ENCODE assay signal across 27 cellular contexts in genomic region chr4:139492429-139492828, GRCh38. TPM values are rescaled to one million over a fixed set of nuclear protein-coding genes. Genes with fewer than 3 reads are reported as not detected.
DNase-seq lines count a peak whose midpoint lies in the region; ATAC-seq, FAIRE-seq and TF ChIP-seq lines count a peak whose summit lies in the region.
"Had no signal": no experiment of that assay in that cellular context is flagged by ENCODE, and none has a peak within 500 bp of the region (broad histone marks: within the 10 kb centered on the region; RNA-seq: fewer than 3 reads in every experiment).

No MANE protein-coding gene starts in this region.

- no peak overlapping the region for H2AFZ ChIP-seq in SK-N-SH (ENCODE audit: low read depth)
- H2AFZ ChIP-seq: GM23248 had no signal

- H3K36me3 ChIP-seq in iPS DF 6.9 (ENCODE audit: control insufficient read depth, insufficient read depth, low read length): no peaks in the 10 kb centered on the region
- no peaks in the 10 kb centered on the region for H3K36me3 ChIP-seq in SK-N-SH (replicated peaks in 1 of 2; ENCODE audit: control insufficient read depth in 1 of 2, insufficient read depth in 2 of 2, low read length in 1 of 2)
- H3K36me3 ChIP-seq: BE2C had no signal

- FAIRE-seq in A549 (lab: Jason Lieb, UNC): no peak
- FAIRE-seq: GM12892 had no signal

- ATAC-seq in A549: no peak
- ATAC-seq: HCT116, PC-3 had no signal

- CTCF ChIA-PET in A549 (lab: Yijun Ruan, JAX) (no interaction called here), RWPE1 (lab: Yijun Ruan, JAX) (no interaction called here), SK-N-SH (lab: Yijun Ruan, JAX) (interaction anchor here (1.7 kb wide), 1 partner anchor 10 kb away, joined by 3 read pairs; no protein-coding TSS in a partner anchor)

- no peak overlapping the region for H3K27ac Mint-ChIP-seq in HFFc6

- WGBS in A549 (ENCODE audit: missing lambda C conversion rate): 92% methylated on average over 2 of the region's 2 CpGs
- WGBS in iPS DF 6.9 (ENCODE audit: insufficient coverage, insufficient read length): no CpG with 5 or more reads among the region's 2 CpGs
- WGBS in SK-N-SH (ENCODE audit: low lambda C conversion rate): 93% methylated on average over 2 of the region's 2 CpGs

- no peaks in the 10 kb centered on the region for H3K4me1 ChIP-seq in A549
- H3K4me1 ChIP-seq in iPS DF 6.9 (ENCODE audit: control insufficient read depth, insufficient read depth, low read length): no peaks in the 10 kb centered on the region
- no peaks in the 10 kb centered on the region for H3K4me1 ChIP-seq in SK-N-SH (ENCODE audit: control insufficient read depth in 1 of 2, insufficient read depth in 2 of 2, low read depth in 1 of 2, low read length in 1 of 2)
- H3K4me1 ChIP-seq: BE2C had no signal

- DNase-seq in A549 (ENCODE audit: low read depth in 1 of 2, low spot score in 1 of 2): no peak
- peak; percentile 2 for DNase-seq in NCI-H69 (lab: John Stamatoyannopoulos, UW)
- DNase-seq in cerebellum (ENCODE audit: low spot score): peak; percentile 81
- DNase-seq in iPS DF 6.9 (ENCODE audit: low read depth, low spot score): peak; percentile 25
- DNase-seq in RWPE1 (ENCODE audit: low spot score): no peak
- no peak for DNase-seq in HFFc6
- no peak for DNase-seq in NCI-H446 treated with DMSO at 0.1 percent for 48 hours (lab: John Stamatoyannopoulos, UW)
- no peak for DNase-seq in SK-N-SH
- DNase-seq: ACHN; BE2C; CD8-positive, alpha-beta memory T cell; DMS79 treated with DMSO at 0.1 percent for 48 hours; GM23248; Karpas-422; NCI-H1092 treated with DMSO at 0.1 percent for 48 hours; NCI-H1436; NCI-H187; NCI-H2171 treated with DMSO at 0.1 percent for 48 hours; NCI-H345; NCI-H524; NCI-H774; PC-3; SHP77 had no signal

- no peak for TF ChIP-seq CTCF in A549 (IDR thresholded peaks at IDR 0.05)
- TF ChIP-seq CTCF in RWPE1 (conservative IDR thresholded peaks at IDR 0.05; ENCODE audit: low read depth): no peak
- TF ChIP-seq CTCF in HFFc6 (IDR thresholded peaks at IDR 0.05): no peak
- no peak for TF ChIP-seq CTCF in SK-N-SH (IDR thresholded peaks at IDR 0.05)

- H3K4me3 ChIP-seq in A549 (no peak overlapping the region), iPS DF 6.9 (ENCODE audit: low read length) (no peak overlapping the region), SK-N-SH (ENCODE audit: low read depth in 2 of 2, low read length in 1 of 2) (no peak overlapping the region)
- H3K4me3 ChIP-seq: GM23248 had no signal

- no peak overlapping the region for H3K27ac ChIP-seq in A549
- no peak overlapping the region for H3K27ac ChIP-seq in iPS DF 6.9 (ENCODE audit: low read length)
- H3K27ac ChIP-seq in RWPE1: no peak overlapping the region
- no peak overlapping the region for H3K27ac ChIP-seq in SK-N-SH (ENCODE audit: low read depth in 2 of 2, low read length in 1 of 2)
- H3K27ac ChIP-seq: 22Rv1, GM23248 had no signal

- H3K9me2 ChIP-seq in SK-N-SH: no peaks in the 10 kb centered on the region

- H3K9ac ChIP-seq in SK-N-SH: no peak overlapping the region
- H3K9ac ChIP-seq: GM23248 had no signal

- TF ChIP-seq RAD21 in A549 (conservative IDR thresholded peaks at IDR 0.05 in 1 of 2, IDR thresholded peaks at IDR 0.05 in 1 of 2) (no peak), SK-N-SH (IDR thresholded peaks at IDR 0.05; ENCODE audit: low read length) (no peak)

- TF ChIP-seq EP300 in A549 (IDR thresholded peaks at IDR 0.05) (no peak), SK-N-SH (IDR thresholded peaks at IDR 0.05; ENCODE audit: borderline replicate concordance in 1 of 2, low read depth in 1 of 2, low read length in 1 of 2) (no peak)

- H3K79me2 ChIP-seq in SK-N-SH (ENCODE audit: insufficient read depth): no peaks in the 10 kb centered on the region

- H3K36me3 Mint-ChIP-seq in HFFc6 (ENCODE audit: low read depth): no peaks in the 10 kb centered on the region
- H3K36me3 Mint-ChIP-seq: CD8-positive, alpha-beta memory T cell had no signal

- no peaks in the 10 kb centered on the region; the same call in 1 of the 2 replicates for H3K27me3 Mint-ChIP-seq in HFFc6 (ENCODE audit: insufficient read depth)

- no peak overlapping the region for H3K4me2 ChIP-seq in A549
- H3K4me2 ChIP-seq in SK-N-SH: no peak overlapping the region

- H3K9me3 ChIP-seq in A549: peaks cover 3% of the 10 kb centered on the region; the same call in 1 of the 3 replicates
- H3K9me3 ChIP-seq in iPS DF 6.9 (ENCODE audit: control insufficient read depth, insufficient read depth, low read length): no peaks in the 10 kb centered on the region
- no peaks in the 10 kb centered on the region for H3K9me3 ChIP-seq in SK-N-SH
- H3K9me3 ChIP-seq: BE2C had no signal

- no peaks in the 10 kb centered on the region for H4K20me1 ChIP-seq in SK-N-SH (ENCODE audit: insufficient read depth)

- H3K9me3 Mint-ChIP-seq in HFFc6: no peaks in the 10 kb centered on the region
- H3K9me3 Mint-ChIP-seq: CD8-positive, alpha-beta memory T cell had no signal

- H3K4me1 Mint-ChIP-seq in HFFc6 (ENCODE audit: low read depth): peaks cover 10% of the 10 kb centered on the region
- H3K4me1 Mint-ChIP-seq: CD8-positive, alpha-beta memory T cell had no signal

- no peak for TF ChIP-seq POLR2A in A549 (IDR thresholded peaks at IDR 0.05; ENCODE audit: low read length)

- no peak overlapping the region for H3K4me3 Mint-ChIP-seq in HFFc6
- H3K4me3 Mint-ChIP-seq: CD14-positive monocyte; CD8-positive, alpha-beta memory T cell had no signal

- POLR2A ChIA-PET in A549 (lab: Yijun Ruan, JAX) (no interaction called here), RWPE1 (lab: Yijun Ruan, JAX; ENCODE audit: low non-redundant PET) (no interaction called here), SK-N-SH (lab: Yijun Ruan, JAX) (no interaction called here)

- H3K27me3 ChIP-seq in iPS DF 6.9 (ENCODE audit: control insufficient read depth, insufficient read depth, low read length): no peaks in the 10 kb centered on the region
- H3K27me3 ChIP-seq in SK-N-SH (ENCODE audit: insufficient read depth): no peaks in the 10 kb centered on the region
- H3K27me3 ChIP-seq: BE2C had no signal

- H3F3A ChIP-seq in SK-N-SH (replicated peaks; ENCODE audit: insufficient read depth): peaks cover 10% of the 10 kb centered on the region

TF ChIP-seq in A549, 52 proteins besides CTCF, POLR2A, EP300 and RAD21:
- TF ChIP-seq TFCP2L1 (CRISPR knock-in tag; IDR thresholded peaks at IDR 0.05): no peak
- TF ChIP-seq MAFK (IDR thresholded peaks at IDR 0.05; ENCODE audit: partially characterized antibody): peak; percentile 1
- TF ChIP-seq CHD4 (IDR thresholded peaks at IDR 0.05; ENCODE audit: borderline replicate concordance): no peak
TF ChIP-seq in A549: peak in this region for 1.

TF ChIP-seq in SK-N-SH, 30 proteins besides CTCF, POLR2A, EP300 and RAD21:
- TF ChIP-seq, protein P1, sequence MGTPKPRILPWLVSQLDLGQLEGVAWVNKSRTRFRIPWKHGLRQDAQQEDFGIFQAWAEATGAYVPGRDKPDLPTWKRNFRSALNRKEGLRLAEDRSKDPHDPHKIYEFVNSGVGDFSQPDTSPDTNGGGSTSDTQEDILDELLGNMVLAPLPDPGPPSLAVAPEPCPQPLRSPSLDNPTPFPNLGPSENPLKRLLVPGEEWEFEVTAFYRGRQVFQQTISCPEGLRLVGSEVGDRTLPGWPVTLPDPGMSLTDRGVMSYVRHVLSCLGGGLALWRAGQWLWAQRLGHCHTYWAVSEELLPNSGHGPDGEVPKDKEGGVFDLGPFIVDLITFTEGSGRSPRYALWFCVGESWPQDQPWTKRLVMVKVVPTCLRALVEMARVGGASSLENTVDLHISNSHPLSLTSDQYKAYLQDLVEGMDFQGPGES (IDR thresholded peaks at IDR 0.05; ENCODE audit: low read depth, low read length): no peak
- TF ChIP-seq RFX5 (IDR thresholded peaks at IDR 0.05; ENCODE audit: low read length): no peak
- TF ChIP-seq RCOR1 (IDR thresholded peaks at IDR 0.05; ENCODE audit: low read length): no peak

RNA-seq across cellular contexts. Expression of gene RAB33B, which starts 38.5 kb away (rescaled TPM):
- polyA plus RNA-seq in A549 (2011; rRNA removed) (5.4 and 5.9 TPM in 2 replicates), A549 (2017; fragmentation: RNase III; extraction: RNeasy Plus Mini Kit Qiagen cat#74134 plus additional on column Dnase treatment) (2.5 to 2.8 TPM (median 2.8 TPM) in 3 replicates), SK-N-SH (2012; rRNA removed) (2.3 and 2.6 TPM in 2 replicates)
- 1.7 and 2.4 TPM in 2 replicates for polyA plus RNA-seq in A549 (2012; cell fraction: cytosol; rRNA removed)
- 2.3 and 2.5 TPM in 2 replicates for polyA plus RNA-seq in A549 (2012; cell fraction: nucleus; rRNA removed)
- polyA minus RNA-seq in A549 (2011; rRNA and poly(A)+ RNA removed): 2.8 and 3.7 TPM in 2 replicates
- 22.9 TPM for total RNA-seq in cerebellum
- total RNA-seq in HFFc6 (2021; fragmentation: NEBNext Ultra II Directional; extraction: Animal tissue kit (Norgen Biotek cat#: 25700)): 1 to 10 TPM; 3.7 to 5.6 (median 4.8) TPM
- polyA plus RNA-seq in SK-N-SH (2012; cell fraction: cytosol; rRNA removed): 3.2 and 3.4 TPM in 2 replicates
- 2.1 and 2.8 TPM in 2 replicates for polyA plus RNA-seq in SK-N-SH (2012; cell fraction: nucleus; rRNA removed)

Comparison
In these comparisons a context has a peak if more than half of its experiments do, and no peak if none do; other contexts are left out.
1. DNase-seq: peak in NCI-H69 (single experiment), cerebellum (single experiment) and iPS DF 6.9 (single experiment); none in A549 (0 of 2), RWPE1 (single experiment), HFFc6 (single experiment), NCI-H446 treated with DMSO at 0.1 percent for 48 hours (single experiment) and SK-N-SH (single experiment).